ENCODE assay signal across 9 cellular contexts in the genomic region with DNA sequence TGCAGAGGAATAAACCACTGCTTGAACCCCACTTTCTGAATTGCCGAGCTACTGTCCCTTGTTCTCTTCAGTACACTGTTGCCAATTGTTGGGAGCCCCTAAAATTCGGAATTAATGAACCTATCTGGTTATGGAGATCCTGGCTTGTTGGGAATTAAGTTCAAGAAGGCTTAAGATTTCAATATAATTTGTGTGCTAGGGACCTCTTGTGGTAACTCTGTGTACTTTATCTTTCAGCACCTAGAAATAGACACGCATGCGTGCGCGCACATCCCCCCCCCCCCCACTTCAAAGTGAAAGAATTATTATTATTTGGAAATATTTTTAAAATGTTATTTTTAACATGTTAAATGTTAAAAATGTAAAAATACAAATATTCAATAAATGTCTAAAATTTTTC.
A peak's percentile ranks its signal among the peaks of the same experiment; 100 is the strongest.
DNase-seq lines count a peak whose midpoint lies in the region; ATAC-seq and TF ChIP-seq lines count a peak whose summit lies in the region.
"Had no signal": no experiment of that assay in that cellular context is flagged by ENCODE, and none has a peak within 500 bp of the region (broad histone marks: within the 10 kb centered on the region; RNA-seq: fewer than 3 reads in every experiment).

No MANE protein-coding gene starts in this region.

- no peak overlapping the region for H3K4me3 ChIP-seq in DOHH2 (ENCODE audit: low read length)
- H3K4me3 ChIP-seq in parathyroid adenoma (ENCODE audit: low read depth, low read length) = no peak overlapping the region

- H3K27ac ChIP-seq in DOHH2 (ENCODE audit: low read depth, low read length) (no peak overlapping the region), parathyroid adenoma (no peak overlapping the region)
- H3K27ac ChIP-seq: neutrophil had no signal

- TF ChIP-seq CTCF in DOHH2 (IDR thresholded peaks at IDR 0.05; ENCODE audit: low read depth, low read length, poor library complexity, severe bottlenecking) (peak; percentile 59), parathyroid adenoma (IDR thresholded peaks at IDR 0.05) (peak; percentile 51)

- H3K4me2 ChIP-seq in DOHH2 (ENCODE audit: low read length) (no peak overlapping the region), parathyroid adenoma (ENCODE audit: low read length) (no peak overlapping the region)

- in situ Hi-C loops in KBM-7 (cut with MboI; ENCODE audit: low pct_unique_long_range_greater_than_20kb, low sequenced_read_pairs) = loop anchor here (25.0 kb wide), 1 partner anchor 257 kb away; no protein-coding TSS in a partner anchor

- no peaks in the 10 kb centered on the region for H3K36me3 ChIP-seq in DOHH2 (ENCODE audit: control insufficient read depth, low read length)
- no peaks in the 10 kb centered on the region for H3K36me3 ChIP-seq in parathyroid adenoma (ENCODE audit: control insufficient read depth, insufficient read depth, low read length)
- H3K36me3 ChIP-seq: neutrophil had no signal

- DNase-seq in KBM-7 (peak; percentile 58), fibroblast of peridontal ligament (ENCODE audit: extremely low read depth) (peak; percentile 84)

- no peaks in the 10 kb centered on the region for H3F3A ChIP-seq in DOHH2 (ENCODE audit: control insufficient read depth, insufficient read depth)

- H3K9ac ChIP-seq in parathyroid adenoma = no peak overlapping the region

- H3K27me3 ChIP-seq in DOHH2 (ENCODE audit: control insufficient read depth, low read length) (0 out of 2 replicates have a peak, but pooled peaks cover 2% of the 10 kb centered on the region), parathyroid adenoma (ENCODE audit: control insufficient read depth, insufficient read depth, low read length) (no peaks in the 10 kb centered on the region)
- H3K27me3 ChIP-seq: neutrophil had no signal

- no peaks in the 10 kb centered on the region for H4K20me1 ChIP-seq in DOHH2 (ENCODE audit: control insufficient read depth, insufficient read depth, low read depth, low read length)

- no peaks in the 10 kb centered on the region for H3K4me1 ChIP-seq in DOHH2 (ENCODE audit: control insufficient read depth, low read length)
- H3K4me1 ChIP-seq in parathyroid adenoma = no peaks in the 10 kb centered on the region

- peak; percentile 86 for ATAC-seq in SK-N-SH treated with all-trans-retinoic acid at 6 μM for 48 hours
- ATAC-seq in HG03439 (IDR thresholded peaks at IDR 0.05; ENCODE audit: unreplicated experiment) = no peak
- ATAC-seq in GM21390 (IDR thresholded peaks at IDR 0.05; ENCODE audit: unreplicated experiment) = no peak
- no peak for ATAC-seq in HG03460 (IDR thresholded peaks at IDR 0.05; ENCODE audit: unreplicated experiment)

- H3K9me2 ChIP-seq in DOHH2 (replicated peaks; ENCODE audit: control insufficient read depth, low read length) = no peaks in the 10 kb centered on the region

- no peak overlapping the region for H2AFZ ChIP-seq in parathyroid adenoma

- H3K9me3 ChIP-seq in DOHH2 (ENCODE audit: control insufficient read depth, insufficient read depth, low read length) (no peaks in the 10 kb centered on the region), parathyroid adenoma (ENCODE audit: control insufficient read depth, low read length) (no peaks in the 10 kb centered on the region)
- H3K9me3 ChIP-seq: neutrophil had no signal

- H3K79me2 ChIP-seq in DOHH2 (ENCODE audit: control insufficient read depth, low read length) = no peaks in the 10 kb centered on the region
- H3K79me2 ChIP-seq in parathyroid adenoma = no peaks in the 10 kb centered on the region

TF ChIP-seq in SK-N-SH treated with all-trans-retinoic acid at 6 μM for 48 hours, 23 proteins besides CTCF, POLR2A, EP300 and RAD21:
- TF ChIP-seq, protein P1, sequence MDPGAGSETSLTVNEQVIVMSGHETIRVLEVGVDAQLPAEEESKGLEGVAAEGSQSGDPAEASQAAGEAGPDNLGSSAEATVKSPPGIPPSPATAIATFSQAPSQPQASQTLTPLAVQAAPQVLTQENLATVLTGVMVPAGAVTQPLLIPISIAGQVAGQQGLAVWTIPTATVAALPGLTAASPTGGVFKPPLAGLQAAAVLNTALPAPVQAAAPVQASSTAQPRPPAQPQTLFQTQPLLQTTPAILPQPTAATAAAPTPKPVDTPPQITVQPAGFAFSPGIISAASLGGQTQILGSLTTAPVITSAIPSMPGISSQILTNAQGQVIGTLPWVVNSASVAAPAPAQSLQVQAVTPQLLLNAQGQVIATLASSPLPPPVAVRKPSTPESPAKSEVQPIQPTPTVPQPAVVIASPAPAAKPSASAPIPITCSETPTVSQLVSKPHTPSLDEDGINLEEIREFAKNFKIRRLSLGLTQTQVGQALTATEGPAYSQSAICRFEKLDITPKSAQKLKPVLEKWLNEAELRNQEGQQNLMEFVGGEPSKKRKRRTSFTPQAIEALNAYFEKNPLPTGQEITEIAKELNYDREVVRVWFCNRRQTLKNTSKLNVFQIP (CRISPR knock-in tag; IDR thresholded peaks at IDR 0.05; ENCODE audit: borderline replicate concordance, low read depth) = no peak
- TF ChIP-seq CSDC2 (CRISPR knock-in tag; IDR thresholded peaks at IDR 0.05) (no peak), OSR1 (CRISPR knock-in tag; IDR thresholded peaks at IDR 0.05) (no peak)
